Comparison of ENCODE assay signal across 17 cellular contexts in genomic region chr16:2498085-2498484, GRCh38. TPM values are rescaled to one million over a fixed set of nuclear protein-coding genes. Genes with fewer than 3 reads are reported as not detected.
"Had no signal": no experiment of that assay in that cellular context is flagged by ENCODE, and none has a peak within 500 bp of the region (broad histone marks: within the 10 kb centered on the region; RNA-seq: fewer than 3 reads in every experiment).

No MANE protein-coding gene starts in this region.

- H3K4me3 ChIP-seq: ascending aorta, gastrocnemius medialis, sigmoid colon, tibial artery, vagina had no signal

- H3K36me3 ChIP-seq: ascending aorta, gastrocnemius medialis had no signal

- H3K4me1 Mint-ChIP-seq: activated naive CD8-positive, alpha-beta T cell treated with anti-CD3 and anti-CD28 coated beads, Interleukin-2, amount 50 U/mL, for 24 hours; activated T-helper 17 cell treated with anti-CD3 and anti-CD28 coated beads, Interleukin-2, amount 50 U/mL, for 72 hours; endodermal cell had no signal

- H3K27ac ChIP-seq: tibial artery, vagina had no signal

- H3K9me3 Mint-ChIP-seq: activated naive CD8-positive, alpha-beta T cell treated with anti-CD3 and anti-CD28 coated beads, Interleukin-2, amount 50 U/mL, for 24 hours; activated T-helper 17 cell treated with anti-CD3 and anti-CD28 coated beads, Interleukin-2, amount 50 U/mL, for 72 hours; endodermal cell; neural crest cell had no signal

- H3K27me3 ChIP-seq: ascending aorta, dorsolateral prefrontal cortex, gastrocnemius medialis, sigmoid colon, tibial artery, vagina had no signal

- H3K9me3 ChIP-seq: ascending aorta, gastrocnemius medialis, sigmoid colon, tibial artery, vagina had no signal

- ATAC-seq: activated naive CD8-positive, alpha-beta T cell treated with anti-CD3 and anti-CD28 coated beads, Interleukin-2, amount 50 U/mL, for 24 hours; activated T-helper 17 cell treated with anti-CD3 and anti-CD28 coated beads, Interleukin-2, amount 50 U/mL, for 72 hours had no signal

- H3K27me3 Mint-ChIP-seq: activated naive CD8-positive, alpha-beta T cell treated with anti-CD3 and anti-CD28 coated beads, Interleukin-2, amount 50 U/mL, for 24 hours; activated T-helper 17 cell treated with anti-CD3 and anti-CD28 coated beads, Interleukin-2, amount 50 U/mL, for 72 hours had no signal

- H3K4me3 Mint-ChIP-seq: activated naive CD8-positive, alpha-beta T cell treated with anti-CD3 and anti-CD28 coated beads, Interleukin-2, amount 50 U/mL, for 24 hours; activated T-helper 17 cell treated with anti-CD3 and anti-CD28 coated beads, Interleukin-2, amount 50 U/mL, for 72 hours; endodermal cell; neural crest cell had no signal

- H3K27ac Mint-ChIP-seq: activated naive CD8-positive, alpha-beta T cell treated with anti-CD3 and anti-CD28 coated beads, Interleukin-2, amount 50 U/mL, for 24 hours; activated T-helper 17 cell treated with anti-CD3 and anti-CD28 coated beads, Interleukin-2, amount 50 U/mL, for 72 hours; endodermal cell had no signal

- DNase-seq: activated CD4-positive, alpha-beta T cell treated with anti-CD3 and anti-CD28 coated beads for 1 hour; activated CD4-positive, alpha-beta T cell treated with anti-CD3 and anti-CD28 coated beads, Interleukin-2, amount 50 U/mL, for 4 hours; activated naive CD4-positive, alpha-beta T cell treated with Interleukin-2 at 50 U/mL for 16 hours; activated naive CD8-positive, alpha-beta T cell treated with anti-CD3 and anti-CD28 coated beads, Interleukin-2, amount 50 U/mL, for 24 hours; endodermal cell; islet precursor cell; sigmoid colon; stimulated activated CD4-positive, alpha-beta T cell treated with anti-CD3 and anti-CD28 coated beads, Interleukin-12 subunit alpha, Interleukin-12 subunit beta, amount 100 ng/mL, for 4 hours; stimulated activated CD4-positive, alpha-beta T cell treated with anti-CD3 and anti-CD28 coated beads, Interleukin-2, amount 100 ng/mL, for 24 hours; tibial artery had no signal

RNA-seq across cellular contexts. Expression of gene NTN3, which starts 27.0 kb away (rescaled TPM):
- total RNA-seq: ascending aorta, gastrocnemius medialis, vagina had no signal

RNA-seq across cellular contexts. Expression of gene CEMP1, which starts 33.1 kb away (rescaled TPM):
- total RNA-seq: activated T-helper 17 cell treated with anti-CD3 and anti-CD28 coated beads, Interleukin-2, amount 50 U/mL, for 72 hours; ascending aorta; gastrocnemius medialis; neural crest cell; osteocyte; sigmoid colon; vagina had no signal
